ENCODE assay signal across 9 cellular contexts in the genomic region with DNA sequence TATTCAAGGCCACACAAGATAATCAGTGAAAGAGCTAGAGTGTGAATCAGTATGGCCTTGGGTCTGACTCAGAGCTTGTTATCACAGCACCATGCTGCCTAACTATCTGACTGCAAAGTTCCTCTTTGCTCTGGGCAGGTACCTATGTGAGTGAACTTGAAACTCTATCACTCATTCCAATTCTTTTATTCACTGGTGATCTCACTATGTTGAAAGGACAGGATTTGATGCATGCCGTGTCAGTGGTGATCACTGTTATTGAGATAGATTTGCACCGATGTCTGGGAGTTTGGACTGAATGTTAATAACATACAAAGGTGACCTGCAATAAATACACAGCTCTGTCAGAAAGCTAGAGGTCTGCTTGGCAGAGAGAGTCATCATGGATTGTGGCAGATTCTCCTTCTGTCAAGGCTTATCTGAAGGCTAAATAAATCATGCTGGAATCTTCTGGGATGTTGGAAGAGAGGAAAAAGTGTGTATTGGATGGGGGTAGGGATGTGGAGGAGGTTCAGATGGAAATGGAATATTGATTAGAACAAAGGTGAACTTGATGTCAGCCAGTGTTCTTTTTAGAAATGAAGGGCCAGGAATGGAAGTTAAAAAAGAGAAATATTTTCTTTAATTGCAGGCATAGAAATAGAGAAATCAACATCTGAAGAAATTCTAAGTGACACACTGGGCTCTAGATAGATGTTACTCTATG.
DNase-seq lines count a peak whose midpoint lies in the region; ATAC-seq and FAIRE-seq lines count a peak whose summit lies in the region.
"Had no signal": no experiment of that assay in that cellular context is flagged by ENCODE, and none has a peak within 500 bp of the region (broad histone marks: within the 10 kb centered on the region; RNA-seq: fewer than 3 reads in every experiment).

No MANE protein-coding gene starts in this region.

- no peak overlapping the region for H2BK12ac ChIP-seq in neuronal stem cell (ENCODE audit: low read length)

- no CpG with 5 or more reads among the region's 2 CpGs for WGBS in neuronal stem cell (ENCODE audit: extremely low coverage in 2 of 2, insufficient read length in 2 of 2, insufficient replicate concordance in 1 of 2), 2 donors

- H3K23ac ChIP-seq in neuronal stem cell (ENCODE audit: low read depth, low read length, poor library complexity), result no peak overlapping the region

- no peak overlapping the region for H3K14ac ChIP-seq in neuronal stem cell (ENCODE audit: low read length)

- peaks cover 0 to 1% (median 0%) of the 10 kb centered on the region in 4 donors for H3K4me1 Mint-ChIP-seq in CD4-positive, alpha-beta memory T cell

- H4K91ac ChIP-seq in neuronal stem cell (ENCODE audit: low read depth, low read length, poor library complexity), result no peak overlapping the region

- peak; percentile 59 for DNase-seq in islet precursor cell
- DNase-seq in urothelium cell line (ENCODE audit: low spot score), result no peak
- no peak for DNase-seq in neuronal stem cell (ENCODE audit: low spot score)
- no peak for DNase-seq in CD4-positive, alpha-beta memory T cell
- DNase-seq in NCI-H1694 (lab: John Stamatoyannopoulos, UW), result no peak
- DNase-seq: activated naive CD4-positive, alpha-beta T cell treated with Interleukin-2 at 50 U/mL for 16 hours had no signal

- H3K4me3 ChIP-seq in neuronal stem cell (ENCODE audit: low read length in 2 of 2), result no peak overlapping the region
- no peak overlapping the region for H3K4me3 ChIP-seq in CD4-positive, alpha-beta memory T cell (ENCODE audit: low read length in 2 of 2)

- peak; percentile 49 for ATAC-seq in GM18520 (IDR thresholded peaks at IDR 0.05; ENCODE audit: unreplicated experiment)
- ATAC-seq in GM21576 (IDR thresholded peaks at IDR 0.05; ENCODE audit: unreplicated experiment), result peak; percentile 46
- peak; percentile 51 for ATAC-seq in HG03521 (IDR thresholded peaks at IDR 0.05; ENCODE audit: unreplicated experiment)

- no peak overlapping the region for H3K4me2 ChIP-seq in neuronal stem cell (ENCODE audit: insufficient read depth, low read length, poor library complexity, severe bottlenecking)

- no peaks in the 10 kb centered on the region for H3K79me1 ChIP-seq in neuronal stem cell (ENCODE audit: low read depth, low read length)

- H2AK5ac ChIP-seq in neuronal stem cell (ENCODE audit: low read depth, low read length), result no peak overlapping the region

- H3K36me3 Mint-ChIP-seq in CD4-positive, alpha-beta memory T cell, result no peaks in the 10 kb centered on the region

- no peaks in the 10 kb centered on the region for H3K36me3 ChIP-seq in neuronal stem cell (replicated peaks in 1 of 2; ENCODE audit: control insufficient read depth in 2 of 2, insufficient read depth in 2 of 2, low read length in 2 of 2)
- no peaks in the 10 kb centered on the region for H3K36me3 ChIP-seq in CD4-positive, alpha-beta memory T cell (ENCODE audit: insufficient read depth, low read length)

- no peaks in the 10 kb centered on the region for H3K27me3 ChIP-seq in neuronal stem cell (ENCODE audit: control insufficient read depth in 3 of 3, insufficient read depth in 3 of 3, low read depth in 1 of 3, low read length in 3 of 3)
- no peaks in the 10 kb centered on the region for H3K27me3 ChIP-seq in CD4-positive, alpha-beta memory T cell (ENCODE audit: insufficient read depth, low read length)

- H2AFZ ChIP-seq in neuronal stem cell (ENCODE audit: low read length), result no peak overlapping the region

- intact Hi-C loops in CD4-positive, alpha-beta memory T cell (cut with micrococcal nuclease), result no loop called here

- no peak overlapping the region for H3K4ac ChIP-seq in neuronal stem cell (ENCODE audit: low read length)

- peaks cover 5 to 8% of the 10 kb centered on the region in 2 donors for H3K4me1 ChIP-seq in neuronal stem cell (ENCODE audit: control insufficient read depth in 2 of 2, insufficient read depth in 1 of 2, low read depth in 1 of 2, low read length in 2 of 2)
- H3K4me1 ChIP-seq in CD4-positive, alpha-beta memory T cell (ENCODE audit: insufficient read depth, low read length), result no peaks in the 10 kb centered on the region

- no peak overlapping the region for H3K4me3 Mint-ChIP-seq in CD4-positive, alpha-beta memory T cell

- CTCF ChIA-PET in CD4-positive, alpha-beta memory T cell (lab: Charles Lee; ENCODE audit: partially characterized antibody), result no interaction called here

- peaks cover 11 to 15% of the 10 kb centered on the region in 2 donors for H3K27me3 Mint-ChIP-seq in CD4-positive, alpha-beta memory T cell

- H4K8ac ChIP-seq in neuronal stem cell (ENCODE audit: low read depth, low read length), result no peak overlapping the region

- H2BK120ac ChIP-seq in neuronal stem cell (ENCODE audit: low read depth, low read length), result no peak overlapping the region

- H3K18ac ChIP-seq in neuronal stem cell (ENCODE audit: low read length), result no peak overlapping the region

- POLR2A ChIA-PET in CD4-positive, alpha-beta memory T cell (lab: Charles Lee; ENCODE audit: partially characterized antibody), result no interaction called here

- H3K9me3 Mint-ChIP-seq in CD4-positive, alpha-beta memory T cell, result no peaks in the 10 kb centered on the region

- no peak for FAIRE-seq in urothelium cell line (lab: Jason Lieb, UNC)

- H3K9me3 ChIP-seq in neuronal stem cell (replicated peaks in 1 of 2; ENCODE audit: control insufficient read depth in 2 of 2, insufficient read depth in 1 of 2, low read depth in 1 of 2, low read length in 2 of 2), result no peaks in the 10 kb centered on the region
- H3K9me3 ChIP-seq in CD4-positive, alpha-beta memory T cell (ENCODE audit: control insufficient read depth in 1 of 2, low read length in 2 of 2), result no peaks in the 10 kb centered on the region

- no peak overlapping the region for H3K9ac ChIP-seq in neuronal stem cell (ENCODE audit: low read depth, low read length, poor library complexity)

- no peak overlapping the region for H3K27ac Mint-ChIP-seq in CD4-positive, alpha-beta memory T cell

- H3K27ac ChIP-seq in neuronal stem cell (replicated peaks; ENCODE audit: low read length), result no peak overlapping the region
- no peak overlapping the region for H3K27ac ChIP-seq in CD4-positive, alpha-beta memory T cell (ENCODE audit: low read depth, low read length)

- no peak overlapping the region for H2BK5ac ChIP-seq in neuronal stem cell (ENCODE audit: low read length)

- no peak overlapping the region for H2BK15ac ChIP-seq in neuronal stem cell (ENCODE audit: low read length)
